In genomic region chr17:38444151-38444550, GRCh38 we compare ENCODE assay signal across 8 cellular contexts. TPM values are rescaled to one million over a fixed set of nuclear protein-coding genes. Genes with fewer than 3 reads are reported as not detected.
DNase-seq lines count a peak whose midpoint lies in the region; ATAC-seq, FAIRE-seq and TF ChIP-seq lines count a peak whose summit lies in the region.

No MANE protein-coding gene starts in this region.

- TF ChIP-seq CTCF in 22Rv1 (IDR thresholded peaks at IDR 0.05) (peak; percentile 91), left lung (IDR thresholded peaks at IDR 0.05) (peak; percentile 74 to 86)

- intact Hi-C loops in left lung (cut with DNase I) = no loop called here

- FAIRE-seq in GM12891 (lab: Jason Lieb, UNC) = no peak

- DNase-seq in GM12891 (ENCODE audit: insufficient read length, low spot score) (peak; percentile 81), NCI-H2107 (lab: John Stamatoyannopoulos, UW) (peak; percentile 31), left lung (peak; percentile 60 to 88)
- peak; percentile 16 for DNase-seq in activated CD4-positive, CD25-positive, alpha-beta regulatory T cell treated with anti-CD3 and anti-CD28 coated beads, Interleukin-2, amount 50 U/mL, for 16 hours (ENCODE audit: low read depth, low spot score)
- DNase-seq in central memory CD4-positive, alpha-beta T cell = peak; percentile 18
- DNase-seq in stimulated activated CD4-positive, alpha-beta T cell treated with anti-CD3 and anti-CD28 coated beads, Interleukin-4, amount 100 ng/mL, for 48 hours (ENCODE audit: low read depth in 2 of 2) = peak; percentile 28 to 45

- H3K27me3 ChIP-seq in left lung = no peaks in the 10 kb centered on the region

- no peak overlapping the region for H3K4me3 ChIP-seq in left lung

- H3K36me3 ChIP-seq in left lung = no peaks in the 10 kb centered on the region

- H3K9me3 ChIP-seq in left lung = no peaks in the 10 kb centered on the region

- H3K4me1 ChIP-seq in left lung = peaks cover 15 to 44% of the 10 kb centered on the region in 2 donors

- H3K27ac ChIP-seq in 22Rv1 (no peak overlapping the region), left lung (no peak overlapping the region)

- no peak for TF ChIP-seq POLR2A in GM12891 (IDR thresholded peaks at IDR 0.05; ENCODE audit: low read depth, low read length)

- ATAC-seq in left lung = peak; percentile 91
- ATAC-seq in GM19395 (IDR thresholded peaks at IDR 0.05; ENCODE audit: unreplicated experiment) = no peak

TF ChIP-seq in GM12891, 5 proteins besides CTCF, POLR2A, EP300 and RAD21:
- TF ChIP-seq PAX5 (IDR thresholded peaks at IDR 0.05; ENCODE audit: insufficient read depth, low read length, severe bottlenecking) (no peak), TAF1 (IDR thresholded peaks at IDR 0.05; ENCODE audit: low read depth, low read length) (no peak), POLR2AphosphoS5 (IDR thresholded peaks at IDR 0.05; ENCODE audit: low read depth, low read length) (no peak), POU2F2 (IDR thresholded peaks at IDR 0.05; ENCODE audit: low read depth, low read length) (no peak), SPI1 (IDR thresholded peaks at IDR 0.05; ENCODE audit: low read depth, low read length) (no peak)

RNA-seq across cellular contexts. Expression of gene ARHGAP23, which starts 15.9 kb away (rescaled TPM):
- 1.6 TPM for polyA plus RNA-seq in GM12891 (2012; ENCODE audit: low read depth, missing spikeins)
- 10 to 100 TPM; 49.1 to 51.0 TPM for total RNA-seq in left lung

Comparison
In these comparisons a context has a peak if more than half of its experiments do, and no peak if none do; other contexts are left out.
1. DNase-seq: peak in every context shown above with its lines; median percentile 81 in GM12891; 74 in left lung; 36 in stimulated activated CD4-positive, alpha-beta T cell treated with anti-CD3 and anti-CD28 coated beads, Interleukin-4, amount 100 ng/mL, for 48 hours; 31 in NCI-H2107; 18 in central memory CD4-positive, alpha-beta T cell; 16 in activated CD4-positive, CD25-positive, alpha-beta regulatory T cell treated with anti-CD3 and anti-CD28 coated beads, Interleukin-2, amount 50 U/mL, for 16 hours.